ENCODE assay signal across 8 cellular contexts in the genomic region with DNA sequence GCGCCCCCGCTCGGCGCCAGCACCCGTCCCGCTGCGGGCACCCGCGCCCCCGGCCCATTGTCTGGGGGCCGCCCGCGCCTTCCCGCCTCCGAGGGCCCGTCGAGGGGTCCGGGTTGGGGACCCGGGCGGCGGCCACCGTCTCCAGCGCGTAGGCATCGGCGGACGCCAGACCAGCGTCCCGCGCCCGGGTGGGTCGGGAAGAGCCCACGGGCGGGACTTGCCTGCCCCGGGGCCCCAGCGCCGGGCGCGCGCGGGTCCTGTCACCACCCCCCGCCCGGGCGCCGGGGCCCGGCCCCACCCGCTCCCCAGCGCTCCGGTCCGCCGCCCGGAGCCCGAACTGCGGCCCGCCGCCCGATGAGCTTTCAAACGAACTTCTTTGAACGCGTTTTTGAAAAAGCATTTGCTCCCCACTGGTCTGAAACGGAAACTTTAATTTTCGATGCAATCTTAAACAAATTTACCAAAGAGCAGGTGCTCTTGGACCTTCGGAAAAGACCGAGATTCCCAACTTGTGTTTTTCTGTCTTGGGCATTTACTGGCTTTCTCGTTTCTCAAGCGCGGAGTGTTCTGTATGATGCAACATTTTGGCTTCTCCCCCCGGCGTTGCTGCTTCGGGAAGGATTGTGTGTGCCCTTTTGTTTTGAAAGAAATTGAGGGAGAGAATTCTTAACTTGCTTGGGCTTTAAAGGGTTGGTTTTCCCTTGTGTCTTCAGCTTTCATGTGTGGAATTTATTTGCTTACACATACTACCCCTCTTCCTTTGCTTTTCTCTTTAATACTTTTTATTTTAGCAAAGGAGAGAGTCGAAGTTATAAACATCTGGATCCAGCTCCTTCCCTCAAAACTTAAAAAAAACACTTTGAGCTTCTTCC. TPM values are rescaled to one million over a fixed set of nuclear protein-coding genes. Genes with fewer than 3 reads are reported as not detected.
DNase-seq lines count a peak whose midpoint lies in the region; ATAC-seq and TF ChIP-seq lines count a peak whose summit lies in the region.

No MANE protein-coding gene starts in this region.

- intact Hi-C loops in OCI-LY7 (cut with micrococcal nuclease; ENCODE audit: unreplicated experiment) = loop anchor here (1.0 to 10.0 kb wide), 6 partner anchors 57 to 689 kb away; partner anchors contain the start of genes MACO1 and SYF2

- H3K9ac ChIP-seq in skeletal muscle satellite cell (ENCODE audit: low read depth, low read length) = peak overlapping the region; percentile 93

- H3K36me3 ChIP-seq in OCI-LY7 (ENCODE audit: insufficient read depth, low read length) (peaks cover 13% of the 10 kb centered on the region), skeletal muscle satellite cell (ENCODE audit: insufficient read depth, low read length) (peaks cover 10% of the 10 kb centered on the region)

- peaks cover 44% of the 10 kb centered on the region for H3K79me2 ChIP-seq in OCI-LY7 (ENCODE audit: insufficient read depth, low read depth, low read length)

- in situ Hi-C loops in astrocyte of the cerebellum (cut with HindIII; ENCODE audit: low sequenced_read_pairs) = no loop called here

- H3K27ac ChIP-seq in OCI-LY7 (ENCODE audit: low read depth, low read length, poor library complexity, severe bottlenecking) = peak overlapping the region; percentile 93

- H3K4me2 ChIP-seq in OCI-LY7 (ENCODE audit: low read length) (peak overlapping the region; percentile 69), skeletal muscle satellite cell (ENCODE audit: low read length) (peak overlapping the region; percentile 80)

- BruUV-seq in OCI-LY7 (replicated peaks; lab: Mats Ljungman, UMichigan) = TSS peak; percentile 77

- peak overlapping the region; percentile 27; the same call in 1 of the 2 replicates for H2AFZ ChIP-seq in OCI-LY7 (ENCODE audit: low read length)

- CTCF ChIA-PET in OCI-LY7 (lab: Charles Lee; ENCODE audit: unreplicated experiment) = interaction anchor here (0.8 kb wide), 1 partner anchor 15 kb away, joined by 3 read pairs; no protein-coding TSS in a partner anchor

- TF ChIP-seq CTCF in OCI-LY7 (conservative IDR thresholded peaks at IDR 0.05; ENCODE audit: low read length) = no peak
- no peak for TF ChIP-seq CTCF in astrocyte of the cerebellum (IDR thresholded peaks at IDR 0.05; ENCODE audit: low read depth, low read length, missing control alignments)

- no peaks in the 10 kb centered on the region for H3K27me3 ChIP-seq in skeletal muscle satellite cell (ENCODE audit: control insufficient read depth, insufficient read depth, low read length)

- H3K4me1 ChIP-seq in OCI-LY7 (ENCODE audit: insufficient read depth, low read length, poor library complexity, severe bottlenecking) (peaks cover 71% of the 10 kb centered on the region), skeletal muscle satellite cell (ENCODE audit: control insufficient read depth, insufficient read depth, low read length) (peaks cover 39% of the 10 kb centered on the region)

- DNase-seq in activated naive CD4-positive, alpha-beta T cell treated with Interleukin-2 at 50 U/mL for 16 hours = peak; percentile 20
- no peak for DNase-seq in activated naive CD4-positive, alpha-beta T cell (lab: John Stamatoyannopoulos, UW)
- DNase-seq in OCI-LY7 (ENCODE audit: low spot score) (peak; percentile 67), astrocyte of the cerebellum (ENCODE audit: low read depth) (peak; percentile 49)

- H3K4me3 ChIP-seq in OCI-LY7 (ENCODE audit: low read depth, low read length, poor library complexity, severe bottlenecking) = peak overlapping the region; percentile 94
- H3K4me3 ChIP-seq in astrocyte of the cerebellum (ENCODE audit: low read depth, low read length) = peak overlapping the region; percentile 89
- peak overlapping the region; percentile 59 for H3K4me3 ChIP-seq in iPS-18c (ENCODE audit: insufficient read depth, low read depth, low read length)
- peak overlapping the region; percentile 96 for H3K4me3 ChIP-seq in skeletal muscle satellite cell (ENCODE audit: low read length)

- POLR2A ChIA-PET in OCI-LY7 (lab: Charles Lee) = interaction anchor here (0.6 to 2.4 kb wide), 10 partner anchors 15 to 1169 kb away, joined by 3 to 6 read pairs (median 4); no protein-coding TSS in a partner anchor

- H4K20me1 ChIP-seq in OCI-LY7 (ENCODE audit: insufficient read depth, low read length) = no peaks in the 10 kb centered on the region

- ATAC-seq in HG03108 (IDR thresholded peaks at IDR 0.05; ENCODE audit: unreplicated experiment) (peak; percentile 4), GM18519 (IDR thresholded peaks at IDR 0.05; ENCODE audit: low FRiP score, unreplicated experiment) (no peak)

- H3K9me3 ChIP-seq in OCI-LY7 (ENCODE audit: low read length) = no peaks in the 10 kb centered on the region
- no peaks in the 10 kb centered on the region for H3K9me3 ChIP-seq in iPS-18c (ENCODE audit: control insufficient read depth, insufficient read depth, low read length)
- H3K9me3 ChIP-seq in skeletal muscle satellite cell (replicated peaks; ENCODE audit: low read length) = no peaks in the 10 kb centered on the region

- H3K9me2 ChIP-seq in OCI-LY7 (ENCODE audit: insufficient read depth, low read length) = no peaks in the 10 kb centered on the region

RNA-seq across cellular contexts. Expression of gene CLIC4, which starts 0.7 kb away (rescaled TPM):
- 35.5 and 35.7 TPM in 2 replicates for total RNA-seq in OCI-LY7 (2014; rRNA removed; shearing (Covaris generic))
- 113 and 116 TPM in 2 replicates for total RNA-seq in OCI-LY7 (2022)
- 271 and 344 TPM in 2 replicates for total RNA-seq in skeletal muscle satellite cell (2012; rRNA removed)

Comparison
In these comparisons a context has a peak if more than half of its experiments do, and no peak if none do; other contexts are left out.
1. DNase-seq: peak in activated naive CD4-positive, alpha-beta T cell treated with Interleukin-2 at 50 U/mL for 16 hours (single experiment), OCI-LY7 (single experiment) and astrocyte of the cerebellum (single experiment); none in activated naive CD4-positive, alpha-beta T cell (0 of 4).
2. Peak in every context shown above with its lines, with median percentiles within 50 percentile points of each other: H3K4me3 ChIP-seq.